In the genomic region with DNA sequence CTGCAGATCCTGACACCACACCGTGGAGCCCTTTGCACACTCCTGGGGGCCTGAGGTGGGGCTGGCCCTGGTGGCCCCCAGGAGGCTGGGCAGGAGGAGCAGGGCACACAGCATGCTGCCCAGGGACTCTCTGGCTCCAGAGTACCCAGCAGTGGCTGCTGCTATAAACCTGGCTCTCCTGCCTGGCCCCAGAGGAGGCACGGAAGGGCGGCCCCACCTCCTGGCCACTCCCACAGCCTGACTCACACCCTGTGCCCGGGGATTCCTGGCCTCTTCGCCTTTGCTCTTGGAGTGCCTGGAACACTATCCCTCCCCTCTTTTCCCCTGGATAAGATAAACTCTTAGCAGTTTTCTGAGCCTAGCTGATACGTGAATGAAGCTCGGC, we compare ENCODE assay signal across 11 cellular contexts. TPM values are rescaled to one million over a fixed set of nuclear protein-coding genes. Genes with fewer than 3 reads are reported as not detected.
DNase-seq lines count a peak whose midpoint lies in the region; ATAC-seq and TF ChIP-seq lines count a peak whose summit lies in the region.
"Had no signal": no experiment of that assay in that cellular context is flagged by ENCODE, and none has a peak within 500 bp of the region (broad histone marks: within the 10 kb centered on the region; RNA-seq: fewer than 3 reads in every experiment).

A gene with protein sequence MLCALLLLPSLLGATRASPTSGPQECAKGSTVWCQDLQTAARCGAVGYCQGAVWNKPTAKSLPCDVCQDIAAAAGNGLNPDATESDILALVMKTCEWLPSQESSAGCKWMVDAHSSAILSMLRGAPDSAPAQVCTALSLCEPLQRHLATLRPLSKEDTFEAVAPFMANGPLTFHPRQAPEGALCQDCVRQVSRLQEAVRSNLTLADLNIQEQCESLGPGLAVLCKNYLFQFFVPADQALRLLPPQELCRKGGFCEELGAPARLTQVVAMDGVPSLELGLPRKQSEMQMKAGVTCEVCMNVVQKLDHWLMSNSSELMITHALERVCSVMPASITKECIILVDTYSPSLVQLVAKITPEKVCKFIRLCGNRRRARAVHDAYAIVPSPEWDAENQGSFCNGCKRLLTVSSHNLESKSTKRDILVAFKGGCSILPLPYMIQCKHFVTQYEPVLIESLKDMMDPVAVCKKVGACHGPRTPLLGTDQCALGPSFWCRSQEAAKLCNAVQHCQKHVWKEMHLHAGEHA (minus strand): TSS at position 165 of the 385 bp plus-strand sequence. CDS start 51 bp downstream, at position 114.

- H3K79me2 ChIP-seq in PC-9 (ENCODE audit: low read depth): no peaks in the 10 kb centered on the region

- no peaks in the 10 kb centered on the region for H3K36me3 Mint-ChIP-seq in stimulated activated effector memory CD8-positive, alpha-beta T cell treated with anti-CD3 and anti-CD28 coated beads, Interleukin-12 subunit alpha, Interleukin-12 subunit beta, amount 100 ng/mL, for 72 hours
- H3K36me3 Mint-ChIP-seq: naive B cell had no signal

- no peaks in the 10 kb centered on the region for H3K9me2 ChIP-seq in PC-9 (ENCODE audit: insufficient read depth)

- peaks cover 6% of the 10 kb centered on the region; the same call in 1 of the 2 replicates for H3F3A ChIP-seq in PC-9 (ENCODE audit: insufficient read depth, low read depth)

- no peak within 1 kb of the TSS for H3K27ac Mint-ChIP-seq in stimulated activated effector memory CD8-positive, alpha-beta T cell treated with anti-CD3 and anti-CD28 coated beads, Interleukin-12 subunit alpha, Interleukin-12 subunit beta, amount 100 ng/mL, for 72 hours
- H3K27ac Mint-ChIP-seq: naive B cell had no signal

- H3K36me3 ChIP-seq in PC-9 (ENCODE audit: low read depth): no peaks in the 10 kb centered on the region
- H3K36me3 ChIP-seq in effector memory CD4-positive, alpha-beta T cell (ENCODE audit: control insufficient read depth, insufficient read depth, low read length): no peaks in the 10 kb centered on the region

- intact Hi-C loops in PC-9 (cut with micrococcal nuclease; ENCODE audit: unreplicated experiment) (loop anchor here (5.0 kb wide), 1 partner anchor 218 kb away; no protein-coding TSS in a partner anchor), right cardiac atrium (cut with DNase I) (no loop called here)

- BruUV-seq in PC-9 (replicated peaks; lab: Mats Ljungman, UMichigan): no TSS peak

- peaks cover 2% of the 10 kb centered on the region; the same call in 1 of the 2 replicates for H4K20me1 ChIP-seq in PC-9 (ENCODE audit: insufficient read depth)

- H2AFZ ChIP-seq in PC-9: no peak within 1 kb of the TSS

- 14% methylated on average over 7 of the region's 7 CpGs for WGBS in right cardiac atrium

- peak; percentile 7 for DNase-seq in NCI-H345 (lab: John Stamatoyannopoulos, UW)
- no peak for DNase-seq in NCI-H345 treated with DMSO at 0.1 percent for 48 hours (lab: John Stamatoyannopoulos, UW; ENCODE audit: unreplicated experiment)
- peak; percentile 62 to 79 for DNase-seq in PC-9
- DNase-seq in right cardiac atrium: peak in 2 of 3 donors; percentile 32 to 67
- no peak for DNase-seq in stimulated activated effector memory CD8-positive, alpha-beta T cell treated with anti-CD3 and anti-CD28 coated beads, Interleukin-12 subunit alpha, Interleukin-12 subunit beta, amount 100 ng/mL, for 72 hours (ENCODE audit: low spot score in 2 of 2)
- no peak for DNase-seq in effector memory CD4-positive, alpha-beta T cell
- DNase-seq in activated effector memory CD4-positive, alpha-beta T cell treated with anti-CD3 and anti-CD28 coated beads, Interleukin-2, amount 50 U/mL, for 16 hours: no peak
- DNase-seq: naive B cell had no signal

- H3K9me3 Mint-ChIP-seq in stimulated activated effector memory CD8-positive, alpha-beta T cell treated with anti-CD3 and anti-CD28 coated beads, Interleukin-12 subunit alpha, Interleukin-12 subunit beta, amount 100 ng/mL, for 72 hours: no peaks in the 10 kb centered on the region
- H3K9me3 Mint-ChIP-seq: naive B cell had no signal

- CTCF ChIA-PET in PC-9 (lab: Charles Lee): no interaction called here

- H3K4me1 Mint-ChIP-seq in stimulated activated effector memory CD8-positive, alpha-beta T cell treated with anti-CD3 and anti-CD28 coated beads, Interleukin-12 subunit alpha, Interleukin-12 subunit beta, amount 100 ng/mL, for 72 hours: peaks cover 10% of the 10 kb centered on the region

- ATAC-seq in right cardiac atrium (peak; percentile 80 to 91), GM21786 (IDR thresholded peaks at IDR 0.05; ENCODE audit: unreplicated experiment) (no peak)
- peak; percentile 55 for ATAC-seq in stimulated activated effector memory CD8-positive, alpha-beta T cell treated with anti-CD3 and anti-CD28 coated beads, Interleukin-12 subunit alpha, Interleukin-12 subunit beta, amount 100 ng/mL, for 72 hours

- H3K27me3 ChIP-seq in PC-9 (ENCODE audit: insufficient read depth, low read depth) (no peaks in the 10 kb centered on the region), right cardiac atrium (ENCODE audit: control insufficient read depth, insufficient read depth) (no peaks in the 10 kb centered on the region)
- H3K27me3 ChIP-seq in effector memory CD4-positive, alpha-beta T cell (replicated peaks; ENCODE audit: control insufficient read depth, insufficient read depth, low read length, poor library complexity, severe bottlenecking): no peaks in the 10 kb centered on the region

- H3K27ac ChIP-seq in PC-9 (no peak within 1 kb of the TSS), right cardiac atrium (ENCODE audit: low read length) (no peak within 1 kb of the TSS)
- no peak within 1 kb of the TSS for H3K27ac ChIP-seq in effector memory CD4-positive, alpha-beta T cell (ENCODE audit: insufficient read depth, low read length, poor library complexity, severe bottlenecking)

- H3K4me1 ChIP-seq in PC-9 (replicated peaks; ENCODE audit: insufficient read depth) (peaks cover 26% of the 10 kb centered on the region), right cardiac atrium (ENCODE audit: control insufficient read depth, insufficient read depth, low read length) (no peaks in the 10 kb centered on the region)
- H3K4me1 ChIP-seq in effector memory CD4-positive, alpha-beta T cell (ENCODE audit: control insufficient read depth, insufficient read depth, low read length, poor library complexity, severe bottlenecking): no peaks in the 10 kb centered on the region

- POLR2A ChIA-PET in PC-9 (lab: Charles Lee; ENCODE audit: unreplicated experiment): no interaction called here

- H3K9me3 ChIP-seq in PC-9 (ENCODE audit: insufficient read depth, low read depth) (no peaks in the 10 kb centered on the region), right cardiac atrium (ENCODE audit: control insufficient read depth, low read length) (no peaks in the 10 kb centered on the region)
- H3K9me3 ChIP-seq in effector memory CD4-positive, alpha-beta T cell (ENCODE audit: control insufficient read depth, low read length): no peaks in the 10 kb centered on the region

- no peak within 1 kb of the TSS for H3K4me3 Mint-ChIP-seq in stimulated activated effector memory CD8-positive, alpha-beta T cell treated with anti-CD3 and anti-CD28 coated beads, Interleukin-12 subunit alpha, Interleukin-12 subunit beta, amount 100 ng/mL, for 72 hours

- peak within 1 kb of the TSS; percentile 56 for H3K4me2 ChIP-seq in PC-9

- H3K4me3 ChIP-seq in PC-9 (no peak within 1 kb of the TSS), right cardiac atrium (ENCODE audit: low read length) (no peak within 1 kb of the TSS)
- no peak within 1 kb of the TSS for H3K4me3 ChIP-seq in effector memory CD4-positive, alpha-beta T cell (ENCODE audit: insufficient read depth, low read depth, low read length, poor library complexity, severe bottlenecking)

- TF ChIP-seq CTCF in PC-9 (conservative IDR thresholded peaks at IDR 0.05): no peak

RNA-seq across cellular contexts. Expression of the gene that starts here (rescaled TPM):
- total RNA-seq in PC-9 (2021) (0.15 TPM in 2 replicates), right cardiac atrium (not detected)
- not detected for polyA plus RNA-seq in right cardiac atrium
- total RNA-seq: cerebellum had no signal
- polyA plus RNA-seq: AG04450 had no signal

Comparison
In these comparisons a context has a peak if more than half of its experiments do, and no peak if none do; other contexts are left out.
1. Peak in DNase-seq and H3K4me2 ChIP-seq in PC-9; RNA of the gene not detected or under 1 TPM.
2. Peak in DNase-seq and ATAC-seq in right cardiac atrium; RNA of the gene not detected or under 1 TPM.